In the genomic region with DNA sequence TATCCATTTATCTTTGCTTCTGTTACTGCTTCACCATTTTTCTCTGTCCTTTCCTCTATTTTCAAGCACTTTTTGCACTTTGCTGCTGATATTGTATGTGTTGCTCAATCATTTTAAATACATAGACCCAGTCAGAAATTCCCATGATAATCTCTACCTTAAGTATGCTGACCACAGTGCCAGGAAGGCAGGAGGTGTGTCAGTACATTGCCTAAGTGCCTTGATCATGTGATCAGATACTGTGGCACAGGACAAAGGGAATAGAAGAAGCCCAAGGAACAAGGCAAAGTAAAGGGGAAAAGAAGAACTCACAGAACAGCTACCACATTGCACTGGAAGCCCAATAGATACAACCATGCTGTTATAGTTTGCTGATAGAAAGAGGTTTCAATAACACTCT, we compare ENCODE assay signal across 1 cellular context.
TF ChIP-seq lines count a peak whose summit lies in the region.

No MANE protein-coding gene starts in this region.

TF ChIP-seq in K562, 482 proteins besides CTCF, POLR2A, EP300 and RAD21 (continued from another document):
- TF ChIP-seq, protein P1, sequence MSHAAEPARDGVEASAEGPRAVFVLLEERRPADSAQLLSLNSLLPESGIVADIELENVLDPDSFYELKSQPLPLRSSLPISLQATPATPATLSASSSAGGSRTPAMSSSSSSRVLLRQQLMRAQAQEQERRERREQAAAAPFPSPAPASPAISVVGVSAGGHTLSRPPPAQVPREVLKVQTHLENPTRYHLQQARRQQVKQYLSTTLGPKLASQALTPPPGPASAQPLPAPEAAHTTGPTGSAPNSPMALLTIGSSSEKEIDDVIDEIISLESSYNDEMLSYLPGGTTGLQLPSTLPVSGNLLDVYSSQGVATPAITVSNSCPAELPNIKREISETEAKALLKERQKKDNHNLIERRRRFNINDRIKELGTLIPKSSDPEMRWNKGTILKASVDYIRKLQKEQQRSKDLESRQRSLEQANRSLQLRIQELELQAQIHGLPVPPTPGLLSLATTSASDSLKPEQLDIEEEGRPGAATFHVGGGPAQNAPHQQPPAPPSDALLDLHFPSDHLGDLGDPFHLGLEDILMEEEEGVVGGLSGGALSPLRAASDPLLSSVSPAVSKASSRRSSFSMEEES (CRISPR knock-in tag; IDR thresholded peaks at IDR 0.05) = peak; percentile 40
- TF ChIP-seq TBP (optimal IDR thresholded peaks at IDR 0.05; ENCODE audit: low read depth, low read length) (no peak), ARNT (IDR thresholded peaks at IDR 0.05) (no peak)
- TF ChIP-seq, protein P2, sequence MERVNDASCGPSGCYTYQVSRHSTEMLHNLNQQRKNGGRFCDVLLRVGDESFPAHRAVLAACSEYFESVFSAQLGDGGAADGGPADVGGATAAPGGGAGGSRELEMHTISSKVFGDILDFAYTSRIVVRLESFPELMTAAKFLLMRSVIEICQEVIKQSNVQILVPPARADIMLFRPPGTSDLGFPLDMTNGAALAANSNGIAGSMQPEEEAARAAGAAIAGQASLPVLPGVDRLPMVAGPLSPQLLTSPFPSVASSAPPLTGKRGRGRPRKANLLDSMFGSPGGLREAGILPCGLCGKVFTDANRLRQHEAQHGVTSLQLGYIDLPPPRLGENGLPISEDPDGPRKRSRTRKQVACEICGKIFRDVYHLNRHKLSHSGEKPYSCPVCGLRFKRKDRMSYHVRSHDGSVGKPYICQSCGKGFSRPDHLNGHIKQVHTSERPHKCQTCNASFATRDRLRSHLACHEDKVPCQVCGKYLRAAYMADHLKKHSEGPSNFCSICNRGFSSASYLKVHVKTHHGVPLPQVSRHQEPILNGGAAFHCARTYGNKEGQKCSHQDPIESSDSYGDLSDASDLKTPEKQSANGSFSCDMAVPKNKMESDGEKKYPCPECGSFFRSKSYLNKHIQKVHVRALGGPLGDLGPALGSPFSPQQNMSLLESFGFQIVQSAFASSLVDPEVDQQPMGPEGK (CRISPR knock-in tag; IDR thresholded peaks at IDR 0.05; ENCODE audit: borderline replicate concordance) = no peak
- TF ChIP-seq, protein P3, sequence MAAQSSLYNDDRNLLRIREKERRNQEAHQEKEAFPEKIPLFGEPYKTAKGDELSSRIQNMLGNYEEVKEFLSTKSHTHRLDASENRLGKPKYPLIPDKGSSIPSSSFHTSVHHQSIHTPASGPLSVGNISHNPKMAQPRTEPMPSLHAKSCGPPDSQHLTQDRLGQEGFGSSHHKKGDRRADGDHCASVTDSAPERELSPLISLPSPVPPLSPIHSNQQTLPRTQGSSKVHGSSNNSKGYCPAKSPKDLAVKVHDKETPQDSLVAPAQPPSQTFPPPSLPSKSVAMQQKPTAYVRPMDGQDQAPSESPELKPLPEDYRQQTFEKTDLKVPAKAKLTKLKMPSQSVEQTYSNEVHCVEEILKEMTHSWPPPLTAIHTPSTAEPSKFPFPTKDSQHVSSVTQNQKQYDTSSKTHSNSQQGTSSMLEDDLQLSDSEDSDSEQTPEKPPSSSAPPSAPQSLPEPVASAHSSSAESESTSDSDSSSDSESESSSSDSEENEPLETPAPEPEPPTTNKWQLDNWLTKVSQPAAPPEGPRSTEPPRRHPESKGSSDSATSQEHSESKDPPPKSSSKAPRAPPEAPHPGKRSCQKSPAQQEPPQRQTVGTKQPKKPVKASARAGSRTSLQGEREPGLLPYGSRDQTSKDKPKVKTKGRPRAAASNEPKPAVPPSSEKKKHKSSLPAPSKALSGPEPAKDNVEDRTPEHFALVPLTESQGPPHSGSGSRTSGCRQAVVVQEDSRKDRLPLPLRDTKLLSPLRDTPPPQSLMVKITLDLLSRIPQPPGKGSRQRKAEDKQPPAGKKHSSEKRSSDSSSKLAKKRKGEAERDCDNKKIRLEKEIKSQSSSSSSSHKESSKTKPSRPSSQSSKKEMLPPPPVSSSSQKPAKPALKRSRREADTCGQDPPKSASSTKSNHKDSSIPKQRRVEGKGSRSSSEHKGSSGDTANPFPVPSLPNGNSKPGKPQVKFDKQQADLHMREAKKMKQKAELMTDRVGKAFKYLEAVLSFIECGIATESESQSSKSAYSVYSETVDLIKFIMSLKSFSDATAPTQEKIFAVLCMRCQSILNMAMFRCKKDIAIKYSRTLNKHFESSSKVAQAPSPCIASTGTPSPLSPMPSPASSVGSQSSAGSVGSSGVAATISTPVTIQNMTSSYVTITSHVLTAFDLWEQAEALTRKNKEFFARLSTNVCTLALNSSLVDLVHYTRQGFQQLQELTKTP (IDR thresholded peaks at IDR 0.05; ENCODE audit: low read depth in 1 of 2, partially characterized antibody in 2 of 2) = no peak
